Comparison of ENCODE assay signal across 7 cellular contexts in the genomic region with DNA sequence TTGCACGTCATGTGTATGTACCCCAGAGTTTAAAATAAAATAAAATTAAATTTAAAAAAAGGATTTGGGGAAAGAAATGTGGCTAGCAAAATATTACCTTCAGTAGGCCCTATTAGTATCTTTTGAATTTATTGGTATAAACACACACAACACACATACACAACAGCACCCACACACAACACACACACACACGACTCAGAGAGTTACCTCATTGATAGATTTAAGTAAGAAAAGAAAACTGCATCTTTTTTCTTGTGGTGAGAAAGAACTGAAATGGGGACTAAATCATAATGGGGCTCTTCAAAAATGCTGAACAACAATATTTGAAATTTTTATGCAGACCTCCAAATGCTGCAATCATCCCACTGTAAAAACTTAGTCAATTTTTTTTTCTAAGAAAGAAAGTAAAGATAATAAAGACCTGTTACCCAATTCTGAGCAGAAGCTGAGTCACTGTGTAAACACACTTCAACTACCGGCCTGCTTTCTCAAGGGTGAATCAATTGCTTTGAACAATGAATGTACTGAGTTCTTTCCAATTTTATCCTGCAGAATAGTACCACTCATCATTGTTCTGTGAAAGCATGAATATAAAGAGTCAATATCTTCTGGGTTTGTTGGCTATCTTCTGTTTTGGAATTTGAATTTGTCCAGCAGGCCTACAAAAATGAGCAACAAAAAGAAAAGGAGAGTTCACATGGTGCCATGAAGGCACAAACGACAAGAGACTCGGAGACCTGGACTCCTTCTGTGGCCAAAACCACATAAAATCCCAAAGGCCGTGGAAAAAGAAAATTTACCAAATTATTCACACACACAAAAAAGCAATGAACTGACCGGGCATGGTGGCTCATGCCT. TPM values are rescaled to one million over a fixed set of nuclear protein-coding genes. Genes with fewer than 3 reads are reported as not detected.
A peak's percentile ranks its signal among the peaks of the same experiment; 100 is the strongest.
DNase-seq lines count a peak whose midpoint lies in the region.

No MANE protein-coding gene starts in this region.

- DNase-seq in HCEC 1CT: peak; percentile 76
- DNase-seq in RPMI7951 (ENCODE audit: low read depth): peak; percentile 78
- DNase-seq in fibroblast of the conjunctiva (ENCODE audit: low read depth): peak; percentile 68
- peak; percentile 33 for DNase-seq in smooth muscle cell of the brain vasculature (ENCODE audit: low read depth, low spot score)
- no peak for DNase-seq in central memory CD4-positive, alpha-beta T cell
- no peak for DNase-seq in stimulated activated CD4-positive, alpha-beta T cell treated with anti-CD3 and anti-CD28 coated beads, Interleukin-2, amount 100 ng/mL, for 24 hours
- DNase-seq in NCI-H1105 (lab: John Stamatoyannopoulos, UW): no peak

RNA-seq across cellular contexts. Expression of gene CCNG1, which starts 57.9 kb away (rescaled TPM):
- 190 and 272 TPM in 2 replicates for total RNA-seq in RPMI7951 (2014; rRNA removed; shearing (Covaris generic))

Comparison
In these comparisons a context has a peak if more than half of its experiments do, and no peak if none do; other contexts are left out.
1. DNase-seq: peak in HCEC 1CT (single experiment), RPMI7951 (single experiment), fibroblast of the conjunctiva (single experiment) and smooth muscle cell of the brain vasculature (single experiment); none in central memory CD4-positive, alpha-beta T cell (single experiment), stimulated activated CD4-positive, alpha-beta T cell treated with anti-CD3 and anti-CD28 coated beads, Interleukin-2, amount 100 ng/mL, for 24 hours (0 of 2) and NCI-H1105 (single experiment).